ENCODE assay signal across 20 cellular contexts in genomic region chr2:241563981-241564595, GRCh38. TPM values are rescaled to one million over a fixed set of nuclear protein-coding genes. Genes with fewer than 3 reads are reported as not detected.
DNase-seq lines count a peak whose midpoint lies in the region; ATAC-seq and TF ChIP-seq lines count a peak whose summit lies in the region.
"Had no signal": no experiment of that assay in that cellular context is flagged by ENCODE, and none has a peak within 500 bp of the region (broad histone marks: within the 10 kb centered on the region; RNA-seq: fewer than 3 reads in every experiment).

No MANE protein-coding gene starts in this region.

- no peaks in the 10 kb centered on the region for H3K9me3 Mint-ChIP-seq in type B pancreatic cell
- H3K9me3 Mint-ChIP-seq: stimulated activated naive CD8-positive, alpha-beta T cell treated with anti-CD3 and anti-CD28 coated beads, Interleukin-15, Interleukin-2, amounts not matched to agents 100 ng/mL and 50 ng/mL, for 24 hours had no signal

- 0 out of 22 replicates have a peak overlapping the region, but pooled peaks of 1 of the 11 experiments have one; percentile 6 for H3K9ac ChIP-seq in BLaER1 treated with 17β-estradiol and CSF1 and Interleukin-3, amounts not matched to agents 10 nM and 100 nM

- peak; percentile 55 for DNase-seq in RWPE2 (ENCODE audit: low spot score)
- DNase-seq in islet precursor cell, result peak; percentile 86
- peak; percentile 58 for DNase-seq in sciatic nerve (ENCODE audit: low spot score)
- no peak for DNase-seq in activated CD4-positive, alpha-beta T cell treated with anti-CD3 and anti-CD28 coated beads for 1 hour
- DNase-seq in type B pancreatic cell (ENCODE audit: extremely low spot score, unreplicated experiment), result no peak
- DNase-seq in NCI-H1105 treated with DMSO at 0.1 percent for 48 hours (lab: John Stamatoyannopoulos, UW), result no peak
- DNase-seq: activated gamma-delta T cell treated with Interleukin-2 at 50 U/mL for 16 hours; glutamatergic neuron; KG1; NCI-H2029; NCI-H446; nucleus accumbens; RPMI8226; stimulated activated CD4-positive, alpha-beta T cell treated with anti-CD3 and anti-CD28 coated beads, Interleukin-1b, Interleukin-23, amount 100 ng/mL, for 48 hours had no signal

- H3K27ac ChIP-seq in BLaER1 treated with 17β-estradiol and CSF1 and Interleukin-3, amounts not matched to agents 10 nM and 100 nM, result no peak overlapping the region
- H3K27ac ChIP-seq in RWPE2 (ENCODE audit: poor library complexity, severe bottlenecking), result no peak overlapping the region
- H3K27ac ChIP-seq: cardiac muscle cell had no signal

- H3K4me2 ChIP-seq in BLaER1 treated with 17β-estradiol and CSF1 and Interleukin-3, amounts not matched to agents 10 nM and 100 nM, result peak overlapping the region; percentile 10 to 58 (median 46); a peak in 8 of 22 replicates

- no peaks in the 10 kb centered on the region for H3K36me3 ChIP-seq in BLaER1 treated with 17β-estradiol and CSF1 and Interleukin-3, amounts not matched to agents 10 nM and 100 nM
- peaks cover 18% of the 10 kb centered on the region for H3K36me3 ChIP-seq in RWPE2 (ENCODE audit: low read depth)
- H3K36me3 ChIP-seq: cardiac muscle cell had no signal

- peaks cover 7 to 14% (median 9%) of the 10 kb centered on the region in 11 experiments for H3K9me3 ChIP-seq in BLaER1 treated with 17β-estradiol and CSF1 and Interleukin-3, amounts not matched to agents 10 nM and 100 nM (replicated peaks in 1 of 11)
- H3K9me3 ChIP-seq in RWPE2 (ENCODE audit: severe bottlenecking), result no peaks in the 10 kb centered on the region

- peaks cover 8 to 37% (median 26%) of the 10 kb centered on the region in 10 experiments; a peak in 18 of 20 replicates for H3K4me1 ChIP-seq in BLaER1 treated with 17β-estradiol and CSF1 and Interleukin-3, amounts not matched to agents 10 nM and 100 nM
- peaks cover 9% of the 10 kb centered on the region for H3K4me1 ChIP-seq in RWPE2 (ENCODE audit: insufficient read depth, poor library complexity, severe bottlenecking)

- H3K27me3 ChIP-seq in BLaER1 treated with 17β-estradiol and CSF1 and Interleukin-3, amounts not matched to agents 10 nM and 100 nM, result peaks cover 17 to 22% (median 20%) of the 10 kb centered on the region in 11 experiments
- H3K27me3 ChIP-seq in RWPE2 (ENCODE audit: insufficient read depth, poor library complexity, severe bottlenecking), result no peaks in the 10 kb centered on the region
- H3K27me3 ChIP-seq: cardiac muscle cell had no signal

- intact Hi-C loops in sciatic nerve (cut with DNase I), result no loop called here

- no peak overlapping the region for H3K4me3 ChIP-seq in BLaER1 treated with 17β-estradiol and CSF1 and Interleukin-3, amounts not matched to agents 10 nM and 100 nM
- no peak overlapping the region for H3K4me3 ChIP-seq in RWPE2 (ENCODE audit: severe bottlenecking)
- H3K4me3 ChIP-seq: cardiac muscle cell, lung had no signal

- no peaks in the 10 kb centered on the region for H3K36me3 Mint-ChIP-seq in type B pancreatic cell

- H3K4me1 Mint-ChIP-seq in type B pancreatic cell (ENCODE audit: unreplicated experiment), result peaks cover 4% of the 10 kb centered on the region

- no peaks in the 10 kb centered on the region for H3K27me3 Mint-ChIP-seq in type B pancreatic cell

- ATAC-seq in RWPE2 (ENCODE audit: low read depth) (no peak), sciatic nerve (no peak), HG02678 (IDR thresholded peaks at IDR 0.05; ENCODE audit: unreplicated experiment) (no peak)
- ATAC-seq: HCT116 had no signal

- TF ChIP-seq CTCF in RWPE2 (IDR thresholded peaks at IDR 0.05; ENCODE audit: poor library complexity, severe bottlenecking) (no peak), type B pancreatic cell (conservative IDR thresholded peaks at IDR 0.05) (no peak)

- H3K27ac Mint-ChIP-seq in type B pancreatic cell, result no peak overlapping the region
- H3K27ac Mint-ChIP-seq: stimulated activated naive CD8-positive, alpha-beta T cell treated with anti-CD3 and anti-CD28 coated beads, Interleukin-15, Interleukin-2, amounts not matched to agents 100 ng/mL and 50 ng/mL, for 24 hours had no signal

- peaks cover 0 to 22% (median 0%) of the 10 kb centered on the region in 11 experiments; a peak in 3 of 22 replicates for H4K20me1 ChIP-seq in BLaER1 treated with 17β-estradiol and CSF1 and Interleukin-3, amounts not matched to agents 10 nM and 100 nM

- H3K4me3 Mint-ChIP-seq in type B pancreatic cell, result no peak overlapping the region
- H3K4me3 Mint-ChIP-seq: stimulated activated naive CD8-positive, alpha-beta T cell treated with anti-CD3 and anti-CD28 coated beads, Interleukin-15, Interleukin-2, amounts not matched to agents 100 ng/mL and 50 ng/mL, for 24 hours had no signal

RNA-seq across cellular contexts. Expression of gene BOK, which starts 5.5 kb away (rescaled TPM):
- total RNA-seq in sciatic nerve, result 31.1 TPM
- 41.5 and 108 TPM in 2 replicates for total RNA-seq in type B pancreatic cell (ENCODE audit: low replicate concordance)

RNA-seq across cellular contexts. Expression of gene STK25, which starts 55.7 kb away (rescaled TPM):
- 125 TPM for total RNA-seq in sciatic nerve
- total RNA-seq in type B pancreatic cell (ENCODE audit: low replicate concordance), result 182 and 198 TPM in 2 replicates

Comparison
In these comparisons a context has a peak if more than half of its experiments do, and no peak if none do; other contexts are left out.
1. DNase-seq: peak in RWPE2 (single experiment), islet precursor cell (single experiment) and sciatic nerve (single experiment); none in activated CD4-positive, alpha-beta T cell treated with anti-CD3 and anti-CD28 coated beads for 1 hour (single experiment), type B pancreatic cell (single experiment) and NCI-H1105 treated with DMSO at 0.1 percent for 48 hours (single experiment).